8 cellular contexts compared by ENCODE assay signal in genomic region chr9:121281614-121282291, GRCh38. TPM values are rescaled to one million over a fixed set of nuclear protein-coding genes. Genes with fewer than 3 reads are reported as not detected.
DNase-seq lines count a peak whose midpoint lies in the region; ATAC-seq and TF ChIP-seq lines count a peak whose summit lies in the region.

No MANE protein-coding gene starts in this region.

- peak overlapping the region in 1 of 4 donors; percentile 2 for H3K4me3 ChIP-seq in esophagus squamous epithelium
- H3K4me3 ChIP-seq in neutrophil (ENCODE audit: low read depth in 1 of 2, low read length in 1 of 2): no peak overlapping the region

- H3K4me3 Mint-ChIP-seq in activated T-helper 2 cell treated with anti-CD3 and anti-CD28 coated beads, Interferon-gamma antibody, Interleukin-2, Interleukin-4, amounts not matched to agents 10 μg/mL and 5 μg/mL and 100 μg/mL, durations not matched to agents 14 hours and 24 hours and 36 hours (ENCODE audit: low read depth): no peak overlapping the region
- H3K4me3 Mint-ChIP-seq in activated T-cell treated with anti-CD3 and anti-CD28 coated beads, Interleukin-2, amount 50 U/mL, for 4 hours: no peak overlapping the region
- H3K4me3 Mint-ChIP-seq in activated T-cell treated with anti-CD3 and anti-CD28 coated beads, Interleukin-2, amount 50 U/mL, for 24 hours: no peak overlapping the region

- no peaks in the 10 kb centered on the region for H3K36me3 ChIP-seq in esophagus squamous epithelium
- peaks cover 35% of the 10 kb centered on the region for H3K36me3 ChIP-seq in neutrophil

- H3K4me1 Mint-ChIP-seq in activated T-helper 2 cell treated with anti-CD3 and anti-CD28 coated beads, Interferon-gamma antibody, Interleukin-2, Interleukin-4, amounts not matched to agents 10 μg/mL and 5 μg/mL and 100 μg/mL, durations not matched to agents 14 hours and 24 hours and 36 hours (ENCODE audit: low read depth): peaks cover 16% of the 10 kb centered on the region
- peaks cover 10% of the 10 kb centered on the region for H3K4me1 Mint-ChIP-seq in activated T-cell treated with anti-CD3 and anti-CD28 coated beads, Interleukin-2, amount 50 U/mL, for 4 hours (ENCODE audit: low read depth)
- H3K4me1 Mint-ChIP-seq in activated T-cell treated with anti-CD3 and anti-CD28 coated beads, Interleukin-2, amount 50 U/mL, for 24 hours (ENCODE audit: low read depth): peaks cover 23% of the 10 kb centered on the region

- H3K4me1 ChIP-seq in esophagus squamous epithelium (peaks cover 91 to 100% (median 99%) of the 10 kb centered on the region in 3 donors), neutrophil (ENCODE audit: control insufficient read depth in 1 of 2, insufficient read depth in 1 of 2, low read depth in 1 of 2, low read length in 1 of 2) (peaks cover 74 to 81% of the 10 kb centered on the region in 2 experiments)

- intact Hi-C loops in esophagus squamous epithelium (cut with DNase I): no loop called here
- intact Hi-C loops in activated T-helper 2 cell treated with anti-CD3 and anti-CD28 coated beads, Interferon-gamma antibody, Interleukin-2, Interleukin-4, amounts not matched to agents 10 μg/mL and 5 μg/mL and 100 μg/mL, durations not matched to agents 14 hours and 24 hours and 36 hours (cut with micrococcal nuclease): no loop called here

- no peak for ATAC-seq in activated T-cell treated with anti-CD3 and anti-CD28 coated beads, Interleukin-2, amount 50 U/mL, for 4 hours
- no peak for ATAC-seq in stimulated activated naive CD8-positive, alpha-beta T cell treated with anti-CD3 and anti-CD28 coated beads, Interleukin-15, Interleukin-2, amounts not matched to agents 100 U/mL and 50 U/mL, for 24 hours

- H3K27me3 ChIP-seq in esophagus squamous epithelium (no peaks in the 10 kb centered on the region), neutrophil (no peaks in the 10 kb centered on the region)

- no peaks in the 10 kb centered on the region for H3K9me3 Mint-ChIP-seq in activated T-helper 2 cell treated with anti-CD3 and anti-CD28 coated beads, Interferon-gamma antibody, Interleukin-2, Interleukin-4, amounts not matched to agents 10 μg/mL and 5 μg/mL and 100 μg/mL, durations not matched to agents 14 hours and 24 hours and 36 hours
- H3K9me3 Mint-ChIP-seq in activated T-cell treated with anti-CD3 and anti-CD28 coated beads, Interleukin-2, amount 50 U/mL, for 4 hours: no peaks in the 10 kb centered on the region
- no peaks in the 10 kb centered on the region for H3K9me3 Mint-ChIP-seq in activated T-cell treated with anti-CD3 and anti-CD28 coated beads, Interleukin-2, amount 50 U/mL, for 24 hours

- H3K9me3 ChIP-seq in esophagus squamous epithelium: no peaks in the 10 kb centered on the region
- no peaks in the 10 kb centered on the region for H3K9me3 ChIP-seq in neutrophil

- TF ChIP-seq CTCF in esophagus squamous epithelium (IDR thresholded peaks at IDR 0.05) (peak in 1 of 6 experiments; percentile 19), neutrophil (IDR thresholded peaks at IDR 0.05) (no peak)

- in situ Hi-C loops in Caki2 (cut with HindIII; ENCODE audit: low pct_unique_long_range_greater_than_20kb, low sequenced_read_pairs): no loop called here

- DNase-seq in Caki2 (ENCODE audit: low read depth): peak; percentile 73
- peak; percentile 86 for DNase-seq in NCI-H510A (lab: John Stamatoyannopoulos, UW)
- peak; percentile 8 for DNase-seq in esophagus squamous epithelium (lab: John Stamatoyannopoulos, UW)
- no peak for DNase-seq in activated T-helper 2 cell treated with anti-CD3 and anti-CD28 coated beads, Interferon-gamma antibody, Interleukin-2, Interleukin-4, amounts not matched to agents 10 μg/mL and 5 μg/mL and 100 μg/mL, durations not matched to agents 14 hours and 24 hours and 36 hours (ENCODE audit: low spot score)
- no peak for DNase-seq in activated T-cell treated with anti-CD3 and anti-CD28 coated beads, Interleukin-2, amount 50 U/mL, for 4 hours
- no peak for DNase-seq in stimulated activated naive CD8-positive, alpha-beta T cell treated with anti-CD3 and anti-CD28 coated beads, Interleukin-15, Interleukin-2, amounts not matched to agents 100 U/mL and 50 U/mL, for 24 hours
- DNase-seq in activated T-cell treated with anti-CD3 and anti-CD28 coated beads, Interleukin-2, amount 50 U/mL, for 24 hours: no peak

- 0 to 11% methylated on average over 4 to 5 of the region's 10 CpGs for WGBS in esophagus squamous epithelium, 2 donors

- H3K36me3 Mint-ChIP-seq in activated T-helper 2 cell treated with anti-CD3 and anti-CD28 coated beads, Interferon-gamma antibody, Interleukin-2, Interleukin-4, amounts not matched to agents 10 μg/mL and 5 μg/mL and 100 μg/mL, durations not matched to agents 14 hours and 24 hours and 36 hours (ENCODE audit: low read depth): no peaks in the 10 kb centered on the region
- H3K36me3 Mint-ChIP-seq in activated T-cell treated with anti-CD3 and anti-CD28 coated beads, Interleukin-2, amount 50 U/mL, for 4 hours (ENCODE audit: insufficient read depth): peaks cover 3% of the 10 kb centered on the region
- no peaks in the 10 kb centered on the region for H3K36me3 Mint-ChIP-seq in activated T-cell treated with anti-CD3 and anti-CD28 coated beads, Interleukin-2, amount 50 U/mL, for 24 hours (ENCODE audit: low read depth)

- H3K27ac ChIP-seq in esophagus squamous epithelium (peak overlapping the region; percentile 93 to 98 (median 94)), neutrophil (peak overlapping the region; percentile 81)

- peaks cover 1% of the 10 kb centered on the region for H3K27me3 Mint-ChIP-seq in activated T-helper 2 cell treated with anti-CD3 and anti-CD28 coated beads, Interferon-gamma antibody, Interleukin-2, Interleukin-4, amounts not matched to agents 10 μg/mL and 5 μg/mL and 100 μg/mL, durations not matched to agents 14 hours and 24 hours and 36 hours (ENCODE audit: low read depth)
- no peaks in the 10 kb centered on the region for H3K27me3 Mint-ChIP-seq in activated T-cell treated with anti-CD3 and anti-CD28 coated beads, Interleukin-2, amount 50 U/mL, for 4 hours (ENCODE audit: low read depth)
- no peaks in the 10 kb centered on the region for H3K27me3 Mint-ChIP-seq in activated T-cell treated with anti-CD3 and anti-CD28 coated beads, Interleukin-2, amount 50 U/mL, for 24 hours

- no peak overlapping the region for H3K27ac Mint-ChIP-seq in activated T-helper 2 cell treated with anti-CD3 and anti-CD28 coated beads, Interferon-gamma antibody, Interleukin-2, Interleukin-4, amounts not matched to agents 10 μg/mL and 5 μg/mL and 100 μg/mL, durations not matched to agents 14 hours and 24 hours and 36 hours
- H3K27ac Mint-ChIP-seq in activated T-cell treated with anti-CD3 and anti-CD28 coated beads, Interleukin-2, amount 50 U/mL, for 24 hours: no peak overlapping the region

- TF ChIP-seq POLR2A in esophagus squamous epithelium (IDR thresholded peaks at IDR 0.05): no peak

RNA-seq across cellular contexts. Expression of gene GSN, which starts 13.8 kb away (rescaled TPM):
- 8.7 and 13.8 TPM in 2 replicates for total RNA-seq in Caki2 (2014; rRNA removed; shearing (Covaris generic); ENCODE audit: low replicate concordance)
- total RNA-seq in esophagus squamous epithelium: 1,000 to 10,000 TPM in 2 of 4 donors, 100 to 1,000 TPM in 2; 287 to 1,151 (median 926) TPM
- total RNA-seq in activated T-helper 2 cell treated with anti-CD3 and anti-CD28 coated beads, Interferon-gamma antibody, Interleukin-2, Interleukin-4, amounts not matched to agents 10 μg/mL and 5 μg/mL and 100 μg/mL, durations not matched to agents 14 hours and 24 hours and 36 hours: 1.1 and 1.9 TPM in 2 replicates
- 1 to 10 TPM; 1.3 to 2.0 (median 1.9) TPM for total RNA-seq in activated T-cell treated with anti-CD3 and anti-CD28 coated beads, Interleukin-2, amount 50 U/mL, for 4 hours

Comparison
In these comparisons a context has a peak if more than half of its experiments do, and no peak if none do; other contexts are left out.
1. DNase-seq: peak in Caki2 (single experiment), NCI-H510A (single experiment) and esophagus squamous epithelium (single experiment); none in activated T-helper 2 cell treated with anti-CD3 and anti-CD28 coated beads, Interferon-gamma antibody, Interleukin-2, Interleukin-4, amounts not matched to agents 10 μg/mL and 5 μg/mL and 100 μg/mL, durations not matched to agents 14 hours and 24 hours and 36 hours (single experiment), activated T-cell treated with anti-CD3 and anti-CD28 coated beads, Interleukin-2, amount 50 U/mL, for 4 hours (single experiment), stimulated activated naive CD8-positive, alpha-beta T cell treated with anti-CD3 and anti-CD28 coated beads, Interleukin-15, Interleukin-2, amounts not matched to agents 100 U/mL and 50 U/mL, for 24 hours (single experiment) and activated T-cell treated with anti-CD3 and anti-CD28 coated beads, Interleukin-2, amount 50 U/mL, for 24 hours (single experiment).
2. RNA of gene GSN, which starts 13.8 kb away (total RNA-seq): 287 to 1,151 TPM in esophagus squamous epithelium; 8.7 to 13.8 TPM in Caki2, 1.3 to 2.0 TPM in activated T-cell treated with anti-CD3 and anti-CD28 coated beads, Interleukin-2, amount 50 U/mL, for 4 hours and 1.1 to 1.9 TPM in activated T-helper 2 cell treated with anti-CD3 and anti-CD28 coated beads, Interferon-gamma antibody, Interleukin-2, Interleukin-4, amounts not matched to agents 10 μg/mL and 5 μg/mL and 100 μg/mL, durations not matched to agents 14 hours and 24 hours and 36 hours; every median in the first group is over 10 times any median in the second.